In the genomic region with DNA sequence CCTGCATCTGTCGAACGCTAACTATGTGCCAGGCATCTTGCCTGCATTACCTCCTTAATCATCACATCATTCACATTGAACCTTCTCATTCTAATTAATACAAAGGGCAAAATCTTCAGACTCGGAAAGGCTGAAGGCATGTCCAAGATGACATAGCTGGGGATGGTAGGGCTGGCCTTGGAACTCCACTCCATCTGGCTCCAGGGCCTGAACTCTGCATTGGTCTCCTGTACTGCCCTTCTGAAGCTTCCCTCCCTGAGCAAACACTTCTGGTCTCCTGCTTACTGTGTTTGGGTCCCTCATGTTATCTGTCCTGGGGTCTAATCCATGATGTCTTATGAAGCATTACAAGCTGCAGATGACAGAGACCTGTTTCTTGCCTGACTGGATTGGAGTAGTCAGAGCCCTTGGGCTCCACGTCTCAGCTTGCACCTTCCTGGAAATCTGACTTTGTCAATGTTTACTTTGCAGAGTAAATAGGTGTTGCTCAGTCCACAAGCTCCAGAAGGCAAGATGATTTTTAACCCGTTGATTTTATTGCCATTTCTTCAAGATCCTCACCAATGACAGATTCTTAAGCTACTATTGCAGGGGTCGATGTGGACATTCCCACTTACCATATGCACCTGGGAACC, we compare ENCODE assay signal across 21 cellular contexts.
DNase-seq lines count a peak whose midpoint lies in the region; ATAC-seq, FAIRE-seq and TF ChIP-seq lines count a peak whose summit lies in the region.
"Had no signal": no experiment of that assay in that cellular context is flagged by ENCODE, and none has a peak within 500 bp of the region (broad histone marks: within the 10 kb centered on the region; RNA-seq: fewer than 3 reads in every experiment).

No MANE protein-coding gene starts in this region.

- DNase-seq in A549 (ENCODE audit: low read depth in 1 of 2, low spot score in 1 of 2) (peak in 1 of 2 experiments; percentile 74), HT-29 (ENCODE audit: low spot score) (peak; percentile 51), endodermal cell (peak; percentile 23), NCI-H2171 treated with DMSO at 0.1 percent for 48 hours (lab: John Stamatoyannopoulos, UW) (no peak), thyroid gland (no peak)
- DNase-seq in effector CD8-positive, alpha-beta T cell (lab: John Stamatoyannopoulos, UW) = no peak
- DNase-seq: activated CD4-positive, alpha-beta T cell treated with anti-CD3 and anti-CD28 coated beads, Interleukin-2, amount 50 U/mL, for 1 hour; activated T-cell treated with anti-CD3 and anti-CD28 coated beads, Interleukin-2, amount 50 U/mL, for 4 hours; EL; NCI-H187 treated with DMSO at 0.1 percent for 48 hours; NCI-H526; Peyer's patch; stimulated activated CD4-positive, alpha-beta T cell treated with anti-CD3 and anti-CD28 coated beads, Interleukin-1b, Interleukin-23, amount 100 ng/mL, for 48 hours had no signal

- TF ChIP-seq RAD21 in A549 (conservative IDR thresholded peaks at IDR 0.05 in 1 of 2, IDR thresholded peaks at IDR 0.05 in 1 of 2) = peak; percentile 3 to 37; a peak in 3 of 5 replicates

- WGBS in A549 (ENCODE audit: missing lambda C conversion rate) = 30% methylated on average over 6 of the region's 6 CpGs
- 89 to 99% methylated on average over 6 of the region's 6 CpGs for WGBS in endodermal cell (ENCODE audit: insufficient coverage in 1 of 2, insufficient read length in 1 of 2), 2 experiments
- WGBS in thyroid gland, 2 donors = 72 to 79% methylated on average over 6 of the region's 6 CpGs

- no peaks in the 10 kb centered on the region for H3K27me3 Mint-ChIP-seq in endodermal cell (ENCODE audit: insufficient read depth)
- H3K27me3 Mint-ChIP-seq: activated naive CD4-positive, alpha-beta T cell treated with anti-CD3 and anti-CD28 coated beads, Interleukin-2, amount 50 U/mL, for 24 hours; memory B cell had no signal

- no peak overlapping the region for H3K4me3 Mint-ChIP-seq in endodermal cell
- H3K4me3 Mint-ChIP-seq: activated naive CD4-positive, alpha-beta T cell treated with anti-CD3 and anti-CD28 coated beads, Interleukin-2, amount 50 U/mL, for 24 hours; activated T-cell treated with anti-CD3 and anti-CD28 coated beads, Interleukin-2, amount 50 U/mL, for 4 hours; memory B cell; nephron had no signal

- CTCF ChIA-PET in A549 (lab: Yijun Ruan, JAX) = interaction anchor here (1.1 to 2.2 kb wide), 9 partner anchors 10 to 109 kb away, joined by 3 to 6 read pairs (median 4); a partner anchor contains a TSS

- peaks cover 61% of the 10 kb centered on the region for H3K36me3 ChIP-seq in endodermal cell (ENCODE audit: control insufficient read depth, insufficient read depth, low read length)
- peaks cover 0 to 5% of the 10 kb centered on the region in 2 donors for H3K36me3 ChIP-seq in mucosa of rectum (ENCODE audit: control insufficient read depth in 2 of 2, insufficient read depth in 2 of 2, low read length in 2 of 2)
- H3K36me3 ChIP-seq in thyroid gland = no peaks in the 10 kb centered on the region

- H3K4me3 ChIP-seq in A549 (peak overlapping the region; percentile 4; the same call in 1 of the 3 replicates), endodermal cell (ENCODE audit: low read length) (no peak overlapping the region), mucosa of rectum (ENCODE audit: low read length in 2 of 2) (no peak overlapping the region), thyroid gland (replicated peaks in 1 of 3) (no peak overlapping the region)
- H3K4me3 ChIP-seq: coronary artery, Peyer's patch, right atrium auricular region had no signal

- TF ChIP-seq EP300 in A549 (IDR thresholded peaks at IDR 0.05) = peak; percentile 44 to 51; a peak in 2 of 5 replicates

- no peak for TF ChIP-seq CTCF in A549 (IDR thresholded peaks at IDR 0.05)
- no peak for TF ChIP-seq CTCF in endodermal cell (conservative IDR thresholded peaks at IDR 0.05)
- TF ChIP-seq CTCF in thyroid gland (IDR thresholded peaks at IDR 0.05) = no peak

- no peak for TF ChIP-seq POLR2A in A549 (IDR thresholded peaks at IDR 0.05; ENCODE audit: low read length)
- TF ChIP-seq POLR2A in thyroid gland (IDR thresholded peaks at IDR 0.05) = no peak

- H3K9ac ChIP-seq in endodermal cell (ENCODE audit: extremely low read depth, low read length, poor library complexity, severe bottlenecking) (no peak overlapping the region), mucosa of rectum (ENCODE audit: low read depth in 1 of 2, low read length in 2 of 2) (no peak overlapping the region)

- peak overlapping the region; percentile 76 for H3K4me2 ChIP-seq in A549

- H3K9me3 ChIP-seq in A549 (no peaks in the 10 kb centered on the region), endodermal cell (ENCODE audit: control insufficient read depth, low read length) (no peaks in the 10 kb centered on the region), mucosa of rectum (ENCODE audit: control insufficient read depth in 2 of 2, low read length in 2 of 2) (no peaks in the 10 kb centered on the region), thyroid gland (no peaks in the 10 kb centered on the region)
- H3K9me3 ChIP-seq: Peyer's patch, right atrium auricular region had no signal

- H3K27ac ChIP-seq in A549 (peak overlapping the region; percentile 82 to 97), endodermal cell (ENCODE audit: low read depth, low read length) (no peak overlapping the region), mucosa of rectum (ENCODE audit: low read depth in 2 of 2, low read length in 2 of 2) (peak overlapping the region; percentile 61 to 74), thyroid gland (no peak overlapping the region)
- H3K27ac ChIP-seq: coronary artery, Peyer's patch, right atrium auricular region had no signal

- no peaks in the 10 kb centered on the region for H3K9me3 Mint-ChIP-seq in endodermal cell
- H3K9me3 Mint-ChIP-seq: activated naive CD4-positive, alpha-beta T cell treated with anti-CD3 and anti-CD28 coated beads, Interleukin-2, amount 50 U/mL, for 24 hours; activated T-cell treated with anti-CD3 and anti-CD28 coated beads, Interleukin-2, amount 50 U/mL, for 4 hours; memory B cell; nephron had no signal

- ATAC-seq in A549 (peak; percentile 86 to 94), HG02884 (IDR thresholded peaks at IDR 0.05; ENCODE audit: unreplicated experiment) (no peak)
- ATAC-seq: activated T-cell treated with anti-CD3 and anti-CD28 coated beads, Interleukin-2, amount 50 U/mL, for 4 hours; HCT116 had no signal

- POLR2A ChIA-PET in A549 (lab: Yijun Ruan, JAX) = interaction anchor here (1.0 to 1.1 kb wide), 3 partner anchors 10 to 106 kb away, joined by 3 to 6 read pairs (median 4); a partner anchor contains a TSS

- FAIRE-seq in A549 (lab: Jason Lieb, UNC) = peak; percentile 79

- peaks cover 39% of the 10 kb centered on the region for H3K4me1 Mint-ChIP-seq in endodermal cell
- H3K4me1 Mint-ChIP-seq: activated naive CD4-positive, alpha-beta T cell treated with anti-CD3 and anti-CD28 coated beads, Interleukin-2, amount 50 U/mL, for 24 hours had no signal

- H3K36me3 Mint-ChIP-seq in endodermal cell (ENCODE audit: low read depth) = peaks cover 8% of the 10 kb centered on the region

- H3K27ac Mint-ChIP-seq in endodermal cell = peak overlapping the region; percentile 23
- H3K27ac Mint-ChIP-seq: activated naive CD4-positive, alpha-beta T cell treated with anti-CD3 and anti-CD28 coated beads, Interleukin-2, amount 50 U/mL, for 24 hours; nephron had no signal

- intact Hi-C loops in thyroid gland (cut with DNase I) = no loop called here

- H3K4me1 ChIP-seq in A549 (peaks cover 77% of the 10 kb centered on the region), endodermal cell (ENCODE audit: control insufficient read depth, insufficient read depth, low read length) (peaks cover 9% of the 10 kb centered on the region), mucosa of rectum (ENCODE audit: control insufficient read depth in 2 of 2, insufficient read depth in 2 of 2, low read length in 2 of 2) (peaks cover 5 to 13% of the 10 kb centered on the region in 2 donors), thyroid gland (peaks cover 22 to 26% of the 10 kb centered on the region in 2 donors)

- H3K27me3 ChIP-seq in endodermal cell (ENCODE audit: control insufficient read depth, insufficient read depth, low read length, poor library complexity, severe bottlenecking) (no peaks in the 10 kb centered on the region), mucosa of rectum (ENCODE audit: control insufficient read depth in 2 of 2, insufficient read depth in 2 of 2, low read length in 2 of 2) (no peaks in the 10 kb centered on the region), thyroid gland (no peaks in the 10 kb centered on the region)
- H3K27me3 ChIP-seq: Peyer's patch, right atrium auricular region had no signal

TF ChIP-seq in A549, 52 proteins besides CTCF, POLR2A, EP300 and RAD21:
- TF ChIP-seq JUNB (IDR thresholded peaks at IDR 0.05) (peak; percentile 40; the same call in 1 of the 2 replicates), FOSL2 (IDR thresholded peaks at IDR 0.05) (no peak), FOSL2 (CRISPR knock-in tag; IDR thresholded peaks at IDR 0.05) (peak; percentile 48; the same call in 1 of the 2 replicates), NFE2L2 (conservative IDR thresholded peaks at IDR 0.05; ENCODE audit: low read length) (no peak), CEBPB (IDR thresholded peaks at IDR 0.05) (peak; percentile 58 to 69; a peak in 3 of 4 replicates), SMC3 (IDR thresholded peaks at IDR 0.05) (peak; percentile 29; the same call in 1 of the 3 replicates), CHD4 (IDR thresholded peaks at IDR 0.05; ENCODE audit: borderline replicate concordance) (no peak), FOSB (CRISPR knock-in tag; IDR thresholded peaks at IDR 0.05) (no peak), FOXS1 (CRISPR knock-in tag; IDR thresholded peaks at IDR 0.05) (no peak), GATA3 (IDR thresholded peaks at IDR 0.05; ENCODE audit: borderline replicate concordance) (peak; percentile 72; the same call in 1 of the 2 replicates), KDM1A (IDR thresholded peaks at IDR 0.05; ENCODE audit: low read depth) (no peak), JUN (IDR thresholded peaks at IDR 0.05) (peak; percentile 46 to 50; a peak in 2 of 5 replicates)
- TF ChIP-seq, protein P1, sequence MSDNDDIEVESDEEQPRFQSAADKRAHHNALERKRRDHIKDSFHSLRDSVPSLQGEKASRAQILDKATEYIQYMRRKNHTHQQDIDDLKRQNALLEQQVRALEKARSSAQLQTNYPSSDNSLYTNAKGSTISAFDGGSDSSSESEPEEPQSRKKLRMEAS (IDR thresholded peaks at IDR 0.05) = peak; percentile 48; the same call in 1 of the 2 replicates
- TF ChIP-seq, protein P2, sequence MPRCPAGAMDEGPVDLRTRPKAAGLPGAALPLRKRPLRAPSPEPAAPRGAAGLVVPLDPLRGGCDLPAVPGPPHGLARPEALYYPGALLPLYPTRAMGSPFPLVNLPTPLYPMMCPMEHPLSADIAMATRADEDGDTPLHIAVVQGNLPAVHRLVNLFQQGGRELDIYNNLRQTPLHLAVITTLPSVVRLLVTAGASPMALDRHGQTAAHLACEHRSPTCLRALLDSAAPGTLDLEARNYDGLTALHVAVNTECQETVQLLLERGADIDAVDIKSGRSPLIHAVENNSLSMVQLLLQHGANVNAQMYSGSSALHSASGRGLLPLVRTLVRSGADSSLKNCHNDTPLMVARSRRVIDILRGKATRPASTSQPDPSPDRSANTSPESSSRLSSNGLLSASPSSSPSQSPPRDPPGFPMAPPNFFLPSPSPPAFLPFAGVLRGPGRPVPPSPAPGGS (IDR thresholded peaks at IDR 0.05) = no peak

Comparison
In these comparisons a context has a peak if more than half of its experiments do, and no peak if none do; other contexts are left out.
1. DNase-seq: peak in HT-29 (single experiment) and endodermal cell (single experiment); none in NCI-H2171 treated with DMSO at 0.1 percent for 48 hours (single experiment), effector CD8-positive, alpha-beta T cell (single experiment) and thyroid gland (0 of 2).
2. H3K27ac ChIP-seq: peak in A549 (2 of 2) and mucosa of rectum (2 of 2); none in endodermal cell (single experiment) and thyroid gland (0 of 3).